Comparison of ENCODE assay signal across 27 cellular contexts in genomic region chr17:21271767-21272166, GRCh38.
"Had no signal": no experiment of that assay in that cellular context is flagged by ENCODE, and none has a peak within 500 bp of the region (broad histone marks: within the 10 kb centered on the region; RNA-seq: fewer than 3 reads in every experiment).

No MANE protein-coding gene starts in this region.

- ATAC-seq: effector memory CD8-positive, alpha-beta T cell; foreskin keratinocyte; gastroesophageal sphincter; heart right ventricle; left cardiac atrium; left lung; left ventricle myocardium superior; lower lobe of right lung; mucosa of descending colon had no signal

- H3K9me3 Mint-ChIP-seq: effector memory CD8-positive, alpha-beta T cell; endodermal cell; mesothelial cell of epicardium; naive B cell had no signal

- H3K79me2 ChIP-seq: hepatocyte had no signal

- H3K27ac ChIP-seq: coronary artery, epithelial cell of prostate, esophagus muscularis mucosa, foreskin keratinocyte, gastroesophageal sphincter, heart right ventricle, hepatocyte, left lung, lower lobe of right lung had no signal

- H3K27me3 ChIP-seq: esophagus muscularis mucosa, foreskin keratinocyte, gastroesophageal sphincter, heart right ventricle, hepatocyte, left lung had no signal

- H3K27me3 Mint-ChIP-seq: effector memory CD8-positive, alpha-beta T cell had no signal

- H3K36me3 Mint-ChIP-seq: mesothelial cell of epicardium, naive B cell had no signal

- H3K4me1 ChIP-seq: foreskin keratinocyte had no signal

- H3K4me3 ChIP-seq: coronary artery, esophagus muscularis mucosa, gastroesophageal sphincter, heart right ventricle, hepatocyte, left lung, lower lobe of right lung, mucosa of descending colon had no signal

- H3K4me3 Mint-ChIP-seq: effector memory CD8-positive, alpha-beta T cell; endodermal cell; mesothelial cell of epicardium had no signal

- H3K27ac Mint-ChIP-seq: endodermal cell, mesothelial cell of epicardium had no signal

- DNase-seq: dermis blood vessel endothelial cell; effector CD8-positive, alpha-beta T cell; effector memory CD8-positive, alpha-beta T cell; endodermal cell; foreskin keratinocyte; glutamatergic neuron; head of caudate nucleus; heart right ventricle; hypothalamus; left cardiac atrium; left lung; left ventricle myocardium superior; lower lobe of right lung; mesenchymal stem cell; naive B cell had no signal

- H3K36me3 ChIP-seq: esophagus muscularis mucosa, gastroesophageal sphincter, heart right ventricle, left lung, lower lobe of right lung had no signal

- H2AFZ ChIP-seq: hepatocyte had no signal

- H3K9me3 ChIP-seq: esophagus muscularis mucosa, gastroesophageal sphincter, heart right ventricle, left lung, lower lobe of right lung, mucosa of descending colon had no signal

- FAIRE-seq: colon, endometrium, frontal cortex, islet of Langerhans, keratinocyte had no signal

- H3K4me2 ChIP-seq: hepatocyte had no signal
